In the genomic region with DNA sequence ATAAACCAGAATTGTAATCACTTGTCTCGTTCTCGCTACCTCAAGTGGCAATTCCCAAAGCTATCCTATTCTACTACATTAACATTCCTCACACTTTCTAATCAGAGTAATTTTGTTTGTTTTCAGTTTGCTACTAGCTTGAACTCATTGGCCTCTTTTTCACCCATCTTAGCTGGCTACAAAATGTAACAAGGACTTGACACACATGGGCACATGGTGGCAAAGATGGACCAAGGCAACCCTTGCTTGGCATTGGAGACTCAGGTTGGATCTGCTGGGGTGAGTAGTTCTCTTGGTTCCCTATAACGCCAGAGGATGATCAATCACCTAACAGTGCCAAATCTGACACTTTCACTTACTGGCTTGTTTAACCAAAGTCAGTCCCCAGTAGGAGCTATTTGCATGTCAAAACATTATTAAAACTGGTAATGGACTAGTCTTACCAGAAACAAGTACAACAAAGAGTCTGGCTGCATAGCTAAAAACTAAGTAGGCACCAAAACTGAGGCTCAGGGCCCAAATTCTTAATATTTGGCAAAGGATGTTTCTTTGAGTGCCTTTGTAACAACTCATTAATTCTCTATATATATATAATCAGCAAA, we compare ENCODE assay signal across 10 cellular contexts. TPM values are rescaled to one million over a fixed set of nuclear protein-coding genes. Genes with fewer than 3 reads are reported as not detected.
DNase-seq lines count a peak whose midpoint lies in the region; ATAC-seq, FAIRE-seq and TF ChIP-seq lines count a peak whose summit lies in the region.
"Had no signal": no experiment of that assay in that cellular context is flagged by ENCODE, and none has a peak within 500 bp of the region (broad histone marks: within the 10 kb centered on the region; RNA-seq: fewer than 3 reads in every experiment).

No MANE protein-coding gene starts in this region.

- no peak overlapping the region for H3K27ac ChIP-seq in GM23338 (ENCODE audit: low read depth)
- H3K27ac ChIP-seq in mesodermal cell (ENCODE audit: low read depth, low read length, severe bottlenecking): no peak overlapping the region
- H3K27ac ChIP-seq in RWPE1: no peak overlapping the region

- CTCF ChIA-PET in Caco-2 (lab: Charles Lee) (interaction anchor here (0.6 to 0.8 kb wide), 3 partner anchors 13 to 116 kb away, joined by 3 to 7 read pairs (median 3); no protein-coding TSS in a partner anchor), activated B cell treated with CpG ODN at 0.5 μM for 24 hours (lab: Charles Lee) (interaction anchor here (0.7 to 2.6 kb wide), 9 partner anchors 16 to 148 kb away, joined by 3 to 12 read pairs (median 5); no protein-coding TSS in a partner anchor), RWPE1 (lab: Yijun Ruan, JAX) (interaction anchor here (0.6 kb wide), 1 partner anchor 61 kb away, joined by 3 read pairs; no protein-coding TSS in a partner anchor)

- no peaks in the 10 kb centered on the region for H3K9me3 Mint-ChIP-seq in Caco-2 (ENCODE audit: unreplicated experiment)
- no peaks in the 10 kb centered on the region for H3K9me3 Mint-ChIP-seq in GM23338
- H3K9me3 Mint-ChIP-seq in activated B cell treated with CpG ODN at 0.5 μM for 24 hours: no peaks in the 10 kb centered on the region
- H3K9me3 Mint-ChIP-seq: dendritic cell treated with granulocyte-macrophage colony-stimulating factor and Interleukin-4, amounts not matched to agents 40 ng/mL and 50 ng/mL, for 4 days had no signal

- H3K4me1 Mint-ChIP-seq in Caco-2 (ENCODE audit: low read depth, unreplicated experiment) (peaks cover 31% of the 10 kb centered on the region), GM23338 (peaks cover 33% of the 10 kb centered on the region), activated B cell treated with CpG ODN at 0.5 μM for 24 hours (peaks cover 63% of the 10 kb centered on the region)

- H2AFZ ChIP-seq in GM23338: no peak overlapping the region

- ATAC-seq in GM23338 (no peak), activated B cell treated with CpG ODN at 0.5 μM for 24 hours (ENCODE audit: low read depth) (no peak), HG03025 (IDR thresholded peaks at IDR 0.05; ENCODE audit: low FRiP score, unreplicated experiment) (no peak), HG02938 (IDR thresholded peaks at IDR 0.05; ENCODE audit: unreplicated experiment) (no peak)

- no peaks in the 10 kb centered on the region for H3K9me2 ChIP-seq in GM23338 (ENCODE audit: insufficient read depth)

- H3K4me3 ChIP-seq in Caco-2 (ENCODE audit: low read depth, low read length): no peak overlapping the region; the same call in 1 of the 2 replicates
- peak overlapping the region; percentile 78 for H3K4me3 ChIP-seq in GM23338
- H3K4me3 ChIP-seq in mesodermal cell (ENCODE audit: extremely low read depth, insufficient read depth, low read length, poor library complexity, severe bottlenecking): peak overlapping the region; percentile 61

- H3K4me3 Mint-ChIP-seq in Caco-2 (ENCODE audit: unreplicated experiment): peak overlapping the region; percentile 46
- peak overlapping the region; percentile 97 for H3K4me3 Mint-ChIP-seq in GM23338
- H3K4me3 Mint-ChIP-seq in activated B cell treated with CpG ODN at 0.5 μM for 24 hours: peak overlapping the region; percentile 83

- BruUV-seq in Caco-2 (replicated peaks; lab: Mats Ljungman, UMichigan): no TSS peak

- POLR2A ChIA-PET in Caco-2 (lab: Charles Lee) (no interaction called here), activated B cell treated with CpG ODN at 0.5 μM for 24 hours (lab: Charles Lee) (interaction anchor here (0.6 to 5.6 kb wide), 25 partner anchors 9 to 164 kb away, joined by 3 to 85 read pairs (median 5); no protein-coding TSS in a partner anchor), RWPE1 (lab: Yijun Ruan, JAX; ENCODE audit: low non-redundant PET) (interaction anchor here (0.7 kb wide), 1 partner anchor 79 kb away, joined by 6 read pairs; no protein-coding TSS in a partner anchor)

- no peaks in the 10 kb centered on the region for H3K27me3 ChIP-seq in Caco-2 (replicated peaks; ENCODE audit: control insufficient read depth, insufficient read depth, low read length)
- 0 out of 2 replicates have a peak, but pooled peaks cover 6% of the 10 kb centered on the region for H3K27me3 ChIP-seq in GM23338 (ENCODE audit: insufficient read depth)

- peaks cover 6% of the 10 kb centered on the region for H3K36me3 Mint-ChIP-seq in Caco-2 (ENCODE audit: insufficient read depth, unreplicated experiment)
- no peaks in the 10 kb centered on the region; the same call in 2 of the 3 replicates for H3K36me3 Mint-ChIP-seq in GM23338 (ENCODE audit: low read depth)
- H3K36me3 Mint-ChIP-seq in activated B cell treated with CpG ODN at 0.5 μM for 24 hours (ENCODE audit: low read depth): peaks cover 15% of the 10 kb centered on the region

- H3F3A ChIP-seq in GM23338 (replicated peaks; ENCODE audit: low read depth): 0 out of 2 replicates have a peak, but pooled peaks cover 3% of the 10 kb centered on the region

- H3K36me3 ChIP-seq in Caco-2 (ENCODE audit: control insufficient read depth, insufficient read depth, low read length) (no peaks in the 10 kb centered on the region), GM23338 (ENCODE audit: insufficient read depth) (no peaks in the 10 kb centered on the region), mesodermal cell (ENCODE audit: control insufficient read depth, insufficient read depth, low read length) (no peaks in the 10 kb centered on the region)

- DNase-seq in Caco-2: no peak
- no peak for DNase-seq in GM23338 (ENCODE audit: low spot score)
- no peak for DNase-seq in activated B cell treated with CpG ODN at 0.5 μM for 24 hours
- no peak for DNase-seq in RCC 7860 (ENCODE audit: low spot score)
- no peak for DNase-seq in RWPE1 (ENCODE audit: low spot score)
- DNase-seq: activated CD4-positive, alpha-beta T cell treated with anti-CD3 and anti-CD28 coated beads for 1 hour had no signal

- H3K4me2 ChIP-seq in GM23338: peak overlapping the region; percentile 74

- WGBS in mesodermal cell (ENCODE audit: insufficient coverage in 2 of 2), 2 experiments: 80 to 81% methylated on average over 1 to 3 of the region's 3 CpGs

- TF ChIP-seq CTCF in Caco-2 (IDR thresholded peaks at IDR 0.05; ENCODE audit: insufficient read depth in 1 of 2, low read depth in 1 of 2, low read length in 1 of 2, severe bottlenecking in 1 of 2, unreplicated experiment in 1 of 2) (no peak), GM23338 (conservative IDR thresholded peaks at IDR 0.05; ENCODE audit: low read depth in 2 of 2) (no peak), activated B cell treated with CpG ODN at 0.5 μM for 24 hours (IDR thresholded peaks at IDR 0.05) (no peak), RWPE1 (conservative IDR thresholded peaks at IDR 0.05; ENCODE audit: low read depth) (no peak)

- intact Hi-C loops in Caco-2 (cut with micrococcal nuclease; ENCODE audit: unreplicated experiment) (loop anchor here (1.0 to 2.0 kb wide), 3 partner anchors 49 to 149 kb away; no protein-coding TSS in a partner anchor), activated B cell treated with CpG ODN at 0.5 μM for 24 hours (cut with micrococcal nuclease) (loop anchor here (1.0 to 2.0 kb wide), 5 partner anchors 23 to 116 kb away; no protein-coding TSS in a partner anchor)

- peaks cover 63% of the 10 kb centered on the region for H3K79me2 ChIP-seq in GM23338 (replicated peaks; ENCODE audit: insufficient read depth)

- no peaks in the 10 kb centered on the region for H3K9me3 ChIP-seq in Caco-2
- peaks cover 7% of the 10 kb centered on the region for H3K9me3 ChIP-seq in mesodermal cell (ENCODE audit: control insufficient read depth, low read length)

- H3K27ac Mint-ChIP-seq in Caco-2 (ENCODE audit: unreplicated experiment) (peak overlapping the region; percentile 37), GM23338 (peak overlapping the region; percentile 45; the same call in 1 of the 2 replicates), activated B cell treated with CpG ODN at 0.5 μM for 24 hours (peak overlapping the region; percentile 90)

- peaks cover 43% of the 10 kb centered on the region for H3K4me1 ChIP-seq in Caco-2
- peaks cover 41% of the 10 kb centered on the region for H3K4me1 ChIP-seq in GM23338 (ENCODE audit: insufficient read depth)
- no peaks in the 10 kb centered on the region for H3K4me1 ChIP-seq in mesodermal cell (ENCODE audit: control insufficient read depth, insufficient read depth, low read length, poor library complexity, severe bottlenecking)

- FAIRE-seq in RCC 7860 (lab: Jason Lieb, UNC): no peak

- H4K20me1 ChIP-seq in GM23338 (replicated peaks; ENCODE audit: insufficient read depth): peaks cover 25% of the 10 kb centered on the region

- H3K27me3 Mint-ChIP-seq in Caco-2 (ENCODE audit: insufficient read depth, unreplicated experiment) (no peaks in the 10 kb centered on the region), GM23338 (ENCODE audit: insufficient read depth, low read depth, poor library complexity) (peaks cover 1% of the 10 kb centered on the region), activated B cell treated with CpG ODN at 0.5 μM for 24 hours (no peaks in the 10 kb centered on the region)
- H3K27me3 Mint-ChIP-seq: dendritic cell treated with granulocyte-macrophage colony-stimulating factor and Interleukin-4, amounts not matched to agents 40 ng/mL and 50 ng/mL, for 4 days had no signal

TF ChIP-seq in GM23338, 12 proteins besides CTCF, POLR2A, EP300 and RAD21:
- TF ChIP-seq CREB1 (CRISPR knock-in tag; IDR thresholded peaks at IDR 0.05; ENCODE audit: low read depth): no peak
- TF ChIP-seq EZH2 (IDR thresholded peaks at IDR 0.05; ENCODE audit: low read depth, unreplicated experiment): no peak
- no peak for TF ChIP-seq POLR2AphosphoS5 (IDR thresholded peaks at IDR 0.05; ENCODE audit: low read depth)
- TF ChIP-seq, protein P1, sequence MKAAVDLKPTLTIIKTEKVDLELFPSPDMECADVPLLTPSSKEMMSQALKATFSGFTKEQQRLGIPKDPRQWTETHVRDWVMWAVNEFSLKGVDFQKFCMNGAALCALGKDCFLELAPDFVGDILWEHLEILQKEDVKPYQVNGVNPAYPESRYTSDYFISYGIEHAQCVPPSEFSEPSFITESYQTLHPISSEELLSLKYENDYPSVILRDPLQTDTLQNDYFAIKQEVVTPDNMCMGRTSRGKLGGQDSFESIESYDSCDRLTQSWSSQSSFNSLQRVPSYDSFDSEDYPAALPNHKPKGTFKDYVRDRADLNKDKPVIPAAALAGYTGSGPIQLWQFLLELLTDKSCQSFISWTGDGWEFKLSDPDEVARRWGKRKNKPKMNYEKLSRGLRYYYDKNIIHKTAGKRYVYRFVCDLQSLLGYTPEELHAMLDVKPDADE (IDR thresholded peaks at IDR 0.05): no peak

RNA-seq across cellular contexts. Expression of a gene that starts 1.9 kb away (rescaled TPM):
- total RNA-seq in Caco-2 (2022): 34.1 and 35.6 TPM in 2 replicates
- 23.0 and 29.7 TPM in 2 replicates for total RNA-seq in GM23338 (2014; rRNA removed; shearing (Covaris generic))
- polyA plus RNA-seq in GM23338 (2016; fragmentation: Nextera tagmentation; extraction: Ambion mirVana): 6.8 and 8.1 TPM in 2 replicates
- total RNA-seq in activated B cell treated with CpG ODN at 0.5 μM for 24 hours: 59.9 and 64.5 TPM in 2 replicates
- 25.4 TPM for polyA plus RNA-seq in mesodermal cell (2013, experiment 1 of 2)
- 25.8 TPM for polyA plus RNA-seq in mesodermal cell (2013, experiment 2 of 2)

Comparison
In these comparisons a context has a peak if more than half of its experiments do, and no peak if none do; other contexts are left out.
1. H3K27ac Mint-ChIP-seq: peak in every context shown above with its lines; median percentile 90 in activated B cell treated with CpG ODN at 0.5 μM for 24 hours; 45 in GM23338; 37 in Caco-2.
2. H3K4me3 Mint-ChIP-seq: peak in every context shown above with its lines; median percentile 97 in GM23338; 83 in activated B cell treated with CpG ODN at 0.5 μM for 24 hours; 46 in Caco-2.